Comparison of ENCODE assay signal across 13 cellular contexts in genomic region chr9:90022474-90022873, GRCh38.
"Had no signal": no experiment of that assay in that cellular context is flagged by ENCODE, and none has a peak within 500 bp of the region (broad histone marks: within the 10 kb centered on the region; RNA-seq: fewer than 3 reads in every experiment).

No MANE protein-coding gene starts in this region.

- H3K36me3 Mint-ChIP-seq: T-cell had no signal

- H3K27ac Mint-ChIP-seq: activated CD4-positive, alpha-beta T cell treated with anti-CD3 and anti-CD28 coated beads, Interleukin-2, amount 10 ng/mL, durations not matched to agents 7 days and 5 days; nephron progenitor cell; T-cell had no signal

- H3K27ac ChIP-seq: upper lobe of right lung had no signal

- H3K4me3 Mint-ChIP-seq: activated CD4-positive, alpha-beta T cell treated with anti-CD3 and anti-CD28 coated beads, Interleukin-2, amount 10 ng/mL, durations not matched to agents 7 days and 5 days; nephron progenitor cell; T-cell had no signal

- DNase-seq: activated CD4-positive, alpha-beta T cell treated with anti-CD3 and anti-CD28 coated beads, Interleukin-2, amount 10 ng/mL, durations not matched to agents 7 days and 5 days; activated gamma-delta T cell; central memory CD4-positive, alpha-beta T cell; cortex of kidney; effector CD8-positive, alpha-beta T cell; hypothalamus; left colon; nephron progenitor cell; stimulated activated CD4-positive, alpha-beta T cell treated with anti-CD3 and anti-CD28 coated beads, Interleukin-2, amount 100 ng/mL, for 24 hours; stimulated activated naive CD4-positive, alpha-beta T cell treated with Interleukin-2 at 50 U/mL for 16 hours; T-cell; upper lobe of right lung had no signal

- H3K4me3 ChIP-seq: upper lobe of right lung had no signal

- H3K4me1 ChIP-seq: upper lobe of right lung had no signal

- H3K36me3 ChIP-seq: upper lobe of right lung had no signal

- H3K27me3 ChIP-seq: upper lobe of right lung had no signal

- ATAC-seq: left colon, sciatic nerve, T-cell, upper lobe of right lung had no signal

- H3K9me3 ChIP-seq: upper lobe of right lung had no signal
